ENCODE assay signal across 14 cellular contexts in genomic region chrX:120775959-120776358, GRCh38.
"Had no signal": no experiment of that assay in that cellular context is flagged by ENCODE, and none has a peak within 500 bp of the region (broad histone marks: within the 10 kb centered on the region; RNA-seq: fewer than 3 reads in every experiment).

No MANE protein-coding gene starts in this region.

- H3K9me3 Mint-ChIP-seq: natural killer cell treated with Interleukin-12 subunit alpha and Interleukin-12 subunit beta and Interleukin-15 and Interleukin-18, amount 100 ng/mL, for 72 hours; stimulated activated naive CD8-positive, alpha-beta T cell treated with anti-CD3 and anti-CD28 coated beads, Interleukin-15, Interleukin-2, amounts not matched to agents 100 ng/mL and 50 ng/mL, for 24 hours had no signal

- DNase-seq: islet precursor cell; left ventricle myocardium inferior; mesendoderm; naive thymus-derived CD4-positive, alpha-beta T cell; ovary; right lobe of liver; stimulated activated CD4-positive, alpha-beta T cell treated with anti-CD3 and anti-CD28 coated beads, Interleukin-1b, Interleukin-23, amount 100 ng/mL, for 48 hours; stimulated activated CD4-positive, alpha-beta T cell treated with anti-CD3 and anti-CD28 coated beads, Interleukin-2, amount 100 ng/mL, for 48 hours; stimulated activated naive CD4-positive, alpha-beta T cell; tibial artery had no signal

- H3K27me3 Mint-ChIP-seq: naive thymus-derived CD4-positive, alpha-beta T cell; stimulated activated naive CD8-positive, alpha-beta T cell treated with anti-CD3 and anti-CD28 coated beads, Interleukin-15, Interleukin-2, amounts not matched to agents 100 ng/mL and 50 ng/mL, for 24 hours; type B pancreatic cell had no signal

- H3K36me3 Mint-ChIP-seq: mesothelial cell of epicardium; naive thymus-derived CD4-positive, alpha-beta T cell; natural killer cell treated with Interleukin-12 subunit alpha and Interleukin-12 subunit beta and Interleukin-15 and Interleukin-18, amount 100 ng/mL, for 72 hours; type B pancreatic cell had no signal

- ATAC-seq: naive thymus-derived CD4-positive, alpha-beta T cell; natural killer cell treated with Interleukin-12 subunit alpha and Interleukin-12 subunit beta and Interleukin-15 and Interleukin-18, amount 100 ng/mL, for 72 hours; right lobe of liver had no signal

- H3K4me3 Mint-ChIP-seq: mesothelial cell of epicardium; naive thymus-derived CD4-positive, alpha-beta T cell; natural killer cell treated with Interleukin-12 subunit alpha and Interleukin-12 subunit beta and Interleukin-15 and Interleukin-18, amount 100 ng/mL, for 72 hours; stimulated activated naive CD8-positive, alpha-beta T cell treated with anti-CD3 and anti-CD28 coated beads, Interleukin-15, Interleukin-2, amounts not matched to agents 100 ng/mL and 50 ng/mL, for 24 hours; type B pancreatic cell had no signal
